In the genomic region with DNA sequence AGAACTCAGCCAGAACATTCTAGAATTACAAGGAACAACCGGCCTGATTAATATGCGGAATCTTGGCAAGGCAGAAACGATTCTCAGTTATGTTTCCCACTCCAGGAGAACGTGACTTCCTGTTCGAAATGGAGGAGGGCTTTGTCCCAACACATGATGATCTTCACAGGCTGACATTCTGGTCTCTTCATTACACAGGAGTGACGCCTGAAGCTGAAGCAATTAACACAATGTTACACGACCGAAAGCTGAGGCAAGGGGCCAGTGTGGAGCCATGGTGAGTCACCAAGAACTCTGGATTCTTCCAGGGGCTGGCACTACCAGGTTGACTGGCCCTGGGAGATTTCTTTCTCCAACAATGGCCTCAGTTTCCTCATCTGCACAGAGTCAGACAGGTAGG, we compare ENCODE assay signal across 17 cellular contexts.
"Had no signal": no experiment of that assay in that cellular context is flagged by ENCODE, and none has a peak within 500 bp of the region (broad histone marks: within the 10 kb centered on the region; RNA-seq: fewer than 3 reads in every experiment).

No MANE protein-coding gene starts in this region.

- H3K9me3 ChIP-seq: lower lobe of right lung, ovary had no signal

- ATAC-seq: activated CD8-positive, alpha-beta memory T cell treated with anti-CD3 and anti-CD28 coated beads, Interleukin-2, amount 10 ng/mL, durations not matched to agents 7 days and 5 days; esophagus mucosa; lower lobe of right lung had no signal

- H3K4me3 Mint-ChIP-seq: activated CD4-positive, alpha-beta memory T cell treated with anti-CD3 and anti-CD28 coated beads for 36 hours; activated CD8-positive, alpha-beta memory T cell treated with anti-CD3 and anti-CD28 coated beads, Interleukin-2, amount 10 ng/mL, durations not matched to agents 7 days and 5 days; neural progenitor cell had no signal

- DNase-seq: activated CD4-positive, alpha-beta memory T cell treated with anti-CD3 and anti-CD28 coated beads for 36 hours; activated CD8-positive, alpha-beta memory T cell treated with anti-CD3 and anti-CD28 coated beads, Interleukin-2, amount 10 ng/mL, durations not matched to agents 7 days and 5 days; activated naive CD4-positive, alpha-beta T cell treated with anti-CD3 and anti-CD28 coated beads, Interleukin-2, amount 50 U/mL, for 16 hours; activated T-cell treated with anti-CD3 and anti-CD28 coated beads, Interleukin-2, amount 50 U/mL, for 1 hour; caudate nucleus; glutamatergic neuron; immature natural killer cell; lower lobe of right lung; midbrain; ovary; stimulated activated naive CD4-positive, alpha-beta T cell; T-helper 9 cell; transverse colon had no signal

- H3K36me3 ChIP-seq: neural progenitor cell, ovary, transverse colon had no signal

- H3K36me3 Mint-ChIP-seq: neural progenitor cell had no signal

- H3K27me3 ChIP-seq: neural progenitor cell, ovary, transverse colon had no signal

- H3K4me1 ChIP-seq: neural progenitor cell had no signal

- H3K27me3 Mint-ChIP-seq: activated CD4-positive, alpha-beta memory T cell treated with anti-CD3 and anti-CD28 coated beads for 36 hours; activated CD8-positive, alpha-beta memory T cell treated with anti-CD3 and anti-CD28 coated beads, Interleukin-2, amount 10 ng/mL, durations not matched to agents 7 days and 5 days had no signal

- H3K4me1 Mint-ChIP-seq: neural progenitor cell had no signal

- FAIRE-seq: colon had no signal

- H3K27ac Mint-ChIP-seq: activated CD4-positive, alpha-beta memory T cell treated with anti-CD3 and anti-CD28 coated beads for 36 hours; activated CD8-positive, alpha-beta memory T cell treated with anti-CD3 and anti-CD28 coated beads, Interleukin-2, amount 10 ng/mL, durations not matched to agents 7 days and 5 days; activated T-helper 2 cell treated with anti-CD3 and anti-CD28 coated beads, Interferon-gamma antibody, Interleukin-2, Interleukin-4, amounts not matched to agents 10 μg/mL and 5 μg/mL and 100 μg/mL, durations not matched to agents 14 hours and 24 hours and 36 hours; neural progenitor cell had no signal

- H3K9ac ChIP-seq: neural progenitor cell had no signal

- H3K27ac ChIP-seq: lower lobe of right lung, neural progenitor cell, ovary, transverse colon had no signal

- H2AFZ ChIP-seq: neural progenitor cell had no signal

- H3K4me3 ChIP-seq: lower lobe of right lung, neural progenitor cell, ovary, transverse colon had no signal

- H3K4me2 ChIP-seq: neural progenitor cell had no signal
